ENCODE assay signal across 28 cellular contexts in genomic region chr7:78014401-78014800, GRCh38.
"Had no signal": no experiment of that assay in that cellular context is flagged by ENCODE, and none has a peak within 500 bp of the region (broad histone marks: within the 10 kb centered on the region; RNA-seq: fewer than 3 reads in every experiment).

No MANE protein-coding gene starts in this region.

- ATAC-seq: heart right ventricle; left ventricle myocardium superior; lower lobe of right lung; naive thymus-derived CD4-positive, alpha-beta T cell; sciatic nerve; stimulated activated effector memory CD8-positive, alpha-beta T cell treated with anti-CD3 and anti-CD28 coated beads, Interleukin-12 subunit alpha, Interleukin-12 subunit beta, amount 100 ng/mL, for 72 hours had no signal

- FAIRE-seq: endometrium had no signal

- H3K36me3 Mint-ChIP-seq: mesothelial cell of epicardium; stimulated activated effector memory CD8-positive, alpha-beta T cell treated with anti-CD3 and anti-CD28 coated beads, Interleukin-12 subunit alpha, Interleukin-12 subunit beta, amount 100 ng/mL, for 72 hours had no signal

- H3K27me3 ChIP-seq: esophagus squamous epithelium, stomach, thyroid gland, vagina had no signal

- H3K27ac ChIP-seq: coronary artery, esophagus squamous epithelium, heart right ventricle, lower lobe of right lung, neural progenitor cell, parathyroid adenoma, stomach, thyroid gland, vagina had no signal

- H3K9ac ChIP-seq: neural progenitor cell, parathyroid adenoma had no signal

- H3K36me3 ChIP-seq: esophagus squamous epithelium, heart right ventricle, lower lobe of right lung, neural progenitor cell, stomach, thyroid gland, vagina had no signal

- DNase-seq: dermis blood vessel endothelial cell; effector memory CD4-positive, alpha-beta T cell; erythroblast; esophagus squamous epithelium; foreskin melanocyte; glutamatergic neuron; heart right ventricle; hippocampal formation; islet precursor cell; kidney glomerular epithelial cell; left ventricle myocardium superior; lower lobe of right lung; naive thymus-derived CD4-positive, alpha-beta T cell; stimulated activated CD4-positive, alpha-beta T cell treated with anti-CD3 and anti-CD28 coated beads, Interleukin-2, amount 100 ng/mL, for 24 hours; stimulated activated CD4-positive, alpha-beta T cell treated with anti-CD3 and anti-CD28 coated beads, Interleukin-4, amount 100 ng/mL, for 24 hours; stimulated activated naive CD4-positive, alpha-beta T cell treated with Interleukin-2 at 50 U/mL for 16 hours; stomach; thyroid gland; trophoblast cell had no signal

- H3K27ac Mint-ChIP-seq: mesothelial cell of epicardium; naive thymus-derived CD4-positive, alpha-beta T cell; nephron; stimulated activated effector memory CD8-positive, alpha-beta T cell treated with anti-CD3 and anti-CD28 coated beads, Interleukin-12 subunit alpha, Interleukin-12 subunit beta, amount 100 ng/mL, for 72 hours had no signal

- H3K9me3 Mint-ChIP-seq: mesothelial cell of epicardium; naive thymus-derived CD4-positive, alpha-beta T cell; nephron; neural progenitor cell; stimulated activated effector memory CD8-positive, alpha-beta T cell treated with anti-CD3 and anti-CD28 coated beads, Interleukin-12 subunit alpha, Interleukin-12 subunit beta, amount 100 ng/mL, for 72 hours had no signal

- H3K4me3 Mint-ChIP-seq: mesothelial cell of epicardium; naive thymus-derived CD4-positive, alpha-beta T cell; nephron; neural progenitor cell; stimulated activated effector memory CD8-positive, alpha-beta T cell treated with anti-CD3 and anti-CD28 coated beads, Interleukin-12 subunit alpha, Interleukin-12 subunit beta, amount 100 ng/mL, for 72 hours had no signal

- H3K9me3 ChIP-seq: esophagus squamous epithelium, lower lobe of right lung, stomach, thyroid gland, vagina had no signal

- H3K4me3 ChIP-seq: coronary artery, esophagus squamous epithelium, heart right ventricle, lower lobe of right lung, neural progenitor cell, stomach, thyroid gland, vagina had no signal
